In the genomic region with DNA sequence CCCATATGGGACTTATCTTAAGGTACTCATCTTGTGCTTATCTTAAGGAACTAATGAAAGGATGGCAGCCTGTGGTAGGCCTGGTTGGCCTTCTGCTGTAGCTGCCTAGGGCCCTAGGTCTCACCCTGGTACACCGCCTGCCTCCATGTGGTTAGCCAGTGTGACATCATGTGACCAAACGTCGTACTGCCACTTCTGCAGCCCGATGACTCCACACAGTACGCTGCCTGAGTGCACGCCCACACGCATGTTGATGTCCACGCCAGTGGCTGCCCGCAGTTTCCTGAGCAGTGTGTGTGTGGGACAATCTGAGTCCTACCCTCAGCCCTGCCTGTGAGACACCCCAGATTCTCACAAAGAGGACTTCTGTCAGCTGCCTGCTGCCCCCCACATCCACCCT, we compare ENCODE assay signal across 11 cellular contexts. TPM values are rescaled to one million over a fixed set of nuclear protein-coding genes. Genes with fewer than 3 reads are reported as not detected.
DNase-seq lines count a peak whose midpoint lies in the region; ATAC-seq and TF ChIP-seq lines count a peak whose summit lies in the region.
"Had no signal": no experiment of that assay in that cellular context is flagged by ENCODE, and none has a peak within 500 bp of the region (broad histone marks: within the 10 kb centered on the region; RNA-seq: fewer than 3 reads in every experiment).

No MANE protein-coding gene starts in this region.

- H3K36me3 Mint-ChIP-seq in CD8-positive, alpha-beta T cell: no peaks in the 10 kb centered on the region
- no peaks in the 10 kb centered on the region for H3K36me3 Mint-ChIP-seq in activated naive CD8-positive, alpha-beta T cell treated with anti-CD3 and anti-CD28 coated beads, Interleukin-2, amount 10 ng/mL, durations not matched to agents 7 days and 5 days

- intact Hi-C loops in CD8-positive, alpha-beta T cell (cut with DNase I, micrococcal nuclease): loop anchor here (10.0 kb wide), 1 partner anchor 345 kb away; no protein-coding TSS in a partner anchor

- H3K27ac Mint-ChIP-seq in CD8-positive, alpha-beta T cell: peak overlapping the region; percentile 84
- peak overlapping the region; percentile 50 for H3K27ac Mint-ChIP-seq in activated naive CD8-positive, alpha-beta T cell treated with anti-CD3 and anti-CD28 coated beads, Interleukin-2, amount 10 ng/mL, durations not matched to agents 7 days and 5 days

- peak; percentile 51 for ATAC-seq in CD8-positive, alpha-beta T cell
- ATAC-seq in activated naive CD8-positive, alpha-beta T cell treated with anti-CD3 and anti-CD28 coated beads, Interleukin-2, amount 10 ng/mL, durations not matched to agents 7 days and 5 days (ENCODE audit: low read depth): peak; percentile 9
- ATAC-seq in GM21423 (IDR thresholded peaks at IDR 0.05; ENCODE audit: unreplicated experiment): no peak
- ATAC-seq: PC-3 had no signal

- peaks cover 63% of the 10 kb centered on the region for H3K4me1 Mint-ChIP-seq in CD8-positive, alpha-beta T cell (ENCODE audit: low read depth)
- H3K4me1 Mint-ChIP-seq in activated naive CD8-positive, alpha-beta T cell treated with anti-CD3 and anti-CD28 coated beads, Interleukin-2, amount 10 ng/mL, durations not matched to agents 7 days and 5 days: peaks cover 52% of the 10 kb centered on the region

- peaks cover 61% of the 10 kb centered on the region for H3K4me1 ChIP-seq in CD8-positive, alpha-beta T cell (ENCODE audit: insufficient read depth, low read length)
- H3K4me1 ChIP-seq in SJCRH30: peaks cover 2% of the 10 kb centered on the region; the same call in 1 of the 2 replicates

- peak; percentile 46 to 82 (median 62) for DNase-seq in CD8-positive, alpha-beta T cell
- DNase-seq in UCSD-AML1 (lab: John Stamatoyannopoulos, UW; ENCODE audit: unreplicated experiment) (peak; percentile 79), pons (ENCODE audit: low spot score) (peak; percentile 58), SJCRH30 (no peak), NCI-H524 (lab: John Stamatoyannopoulos, UW) (no peak), NAMALWA (ENCODE audit: low spot score) (no peak)
- DNase-seq in activated naive CD8-positive, alpha-beta T cell treated with anti-CD3 and anti-CD28 coated beads, Interleukin-2, amount 10 ng/mL, durations not matched to agents 7 days and 5 days: peak; percentile 57
- DNase-seq: Caco-2, PC-3 had no signal

- no peak overlapping the region for H3K4me3 ChIP-seq in CD8-positive, alpha-beta T cell (ENCODE audit: low read depth, low read length)
- no peak overlapping the region for H3K4me3 ChIP-seq in SJCRH30
- H3K4me3 ChIP-seq: tibial artery had no signal

- H3K27me3 ChIP-seq in CD8-positive, alpha-beta T cell (ENCODE audit: insufficient read depth, low read length): peaks cover 7% of the 10 kb centered on the region
- H3K27me3 ChIP-seq in SJCRH30: peaks cover 16% of the 10 kb centered on the region

- no peak overlapping the region for H3K27ac ChIP-seq in CD8-positive, alpha-beta T cell (ENCODE audit: low read depth, low read length)
- no peak overlapping the region for H3K27ac ChIP-seq in SJCRH30
- H3K27ac ChIP-seq: tibial artery had no signal

- H3K27me3 Mint-ChIP-seq in CD8-positive, alpha-beta T cell (ENCODE audit: low read depth): peaks cover 21% of the 10 kb centered on the region
- peaks cover 24% of the 10 kb centered on the region for H3K27me3 Mint-ChIP-seq in activated naive CD8-positive, alpha-beta T cell treated with anti-CD3 and anti-CD28 coated beads, Interleukin-2, amount 10 ng/mL, durations not matched to agents 7 days and 5 days

- H3K9me3 ChIP-seq in CD8-positive, alpha-beta T cell (ENCODE audit: low read length): no peaks in the 10 kb centered on the region
- H3K9me3 ChIP-seq in SJCRH30 (replicated peaks): no peaks in the 10 kb centered on the region
- H3K9me3 ChIP-seq: Caco-2, tibial artery had no signal

- CTCF ChIA-PET in CD8-positive, alpha-beta T cell (lab: Charles Lee): interaction anchor here (0.6 to 23.5 kb wide), 6 partner anchors 10 to 102 kb away, joined by 3 to 442 read pairs (median 8); partner anchors contain the start of genes CBLN3, CIDEB, KHNYN and LTB4R

- no peaks in the 10 kb centered on the region for H3K9me3 Mint-ChIP-seq in CD8-positive, alpha-beta T cell
- no peaks in the 10 kb centered on the region for H3K9me3 Mint-ChIP-seq in activated naive CD8-positive, alpha-beta T cell treated with anti-CD3 and anti-CD28 coated beads, Interleukin-2, amount 10 ng/mL, durations not matched to agents 7 days and 5 days

- POLR2A ChIA-PET in CD8-positive, alpha-beta T cell (lab: Charles Lee): interaction anchor here (0.8 to 1.0 kb wide), 2 partner anchors 19 to 102 kb away, joined by 3 to 4 read pairs; partner anchors contain the start of gene LTB4R2
- POLR2A ChIA-PET in activated naive CD8-positive, alpha-beta T cell treated with anti-CD3 and anti-CD28 coated beads, Interleukin-2, amount 10 ng/mL, durations not matched to agents 7 days and 5 days (lab: Charles Lee): interaction anchor here (1.4 to 6.8 kb wide), 3 partner anchors 17 to 100 kb away, joined by 4 to 135 read pairs (median 7); partner anchors contain the start of genes CBLN3, KHNYN, LTB4R and LTB4R2

- H3K4me3 Mint-ChIP-seq in CD8-positive, alpha-beta T cell: no peak overlapping the region
- H3K4me3 Mint-ChIP-seq in activated naive CD8-positive, alpha-beta T cell treated with anti-CD3 and anti-CD28 coated beads, Interleukin-2, amount 10 ng/mL, durations not matched to agents 7 days and 5 days: no peak overlapping the region

- no peak for TF ChIP-seq CTCF in CD8-positive, alpha-beta T cell (IDR thresholded peaks at IDR 0.05)

- H3K36me3 ChIP-seq in CD8-positive, alpha-beta T cell (ENCODE audit: insufficient read depth, low read length): no peaks in the 10 kb centered on the region
- no peaks in the 10 kb centered on the region for H3K36me3 ChIP-seq in SJCRH30
- H3K36me3 ChIP-seq: tibial artery had no signal

RNA-seq across cellular contexts. Expression of gene ADCY4, which starts 5.1 kb away (rescaled TPM):
- 1 to 10 TPM; 5.2 to 7.9 TPM for total RNA-seq in CD8-positive, alpha-beta T cell
- 1 to 10 TPM; 4.4 to 6.3 TPM for total RNA-seq in activated naive CD8-positive, alpha-beta T cell treated with anti-CD3 and anti-CD28 coated beads, Interleukin-2, amount 10 ng/mL, durations not matched to agents 7 days and 5 days
- total RNA-seq in SJCRH30 (2014; rRNA removed; shearing (Covaris generic)): 0.03 TPM in 1 of 2 replicates, not detected in the other

RNA-seq across cellular contexts. Expression of gene RIPK3, which starts 10.1 kb away (rescaled TPM):
- total RNA-seq in CD8-positive, alpha-beta T cell: 10 to 100 TPM; 17.6 to 19.3 TPM
- 10 to 100 TPM; 41.1 to 43.7 TPM for total RNA-seq in activated naive CD8-positive, alpha-beta T cell treated with anti-CD3 and anti-CD28 coated beads, Interleukin-2, amount 10 ng/mL, durations not matched to agents 7 days and 5 days
- not detected in 2 replicates for total RNA-seq in SJCRH30 (2014; rRNA removed; shearing (Covaris generic))
- total RNA-seq: PC-3 had no signal

RNA-seq across cellular contexts. Expression of gene LTB4R, which starts 18.4 kb away (rescaled TPM):
- 10 to 100 TPM; 15.4 to 16.7 TPM for total RNA-seq in CD8-positive, alpha-beta T cell
- total RNA-seq in activated naive CD8-positive, alpha-beta T cell treated with anti-CD3 and anti-CD28 coated beads, Interleukin-2, amount 10 ng/mL, durations not matched to agents 7 days and 5 days: 10 to 100 TPM; 27.0 to 27.8 TPM
- 2.0 and 3.8 TPM in 2 replicates for total RNA-seq in SJCRH30 (2014; rRNA removed; shearing (Covaris generic))

RNA-seq across cellular contexts. Expression of gene LTB4R2, which starts 19.8 kb away (rescaled TPM):
- total RNA-seq in CD8-positive, alpha-beta T cell: 10 to 100 TPM; 18.9 to 21.5 TPM
- 10 to 100 TPM; 19.4 to 21.2 TPM for total RNA-seq in activated naive CD8-positive, alpha-beta T cell treated with anti-CD3 and anti-CD28 coated beads, Interleukin-2, amount 10 ng/mL, durations not matched to agents 7 days and 5 days
- 4.4 and 5.3 TPM in 2 replicates for total RNA-seq in SJCRH30 (2014; rRNA removed; shearing (Covaris generic))

RNA-seq across cellular contexts. Expression of gene CIDEB, which starts 22.0 kb away (rescaled TPM):
- total RNA-seq in CD8-positive, alpha-beta T cell: 10 to 100 TPM; 11.8 to 13.4 TPM
- 10 to 100 TPM; 33.7 to 34.8 TPM for total RNA-seq in activated naive CD8-positive, alpha-beta T cell treated with anti-CD3 and anti-CD28 coated beads, Interleukin-2, amount 10 ng/mL, durations not matched to agents 7 days and 5 days
- total RNA-seq in SJCRH30 (2014; rRNA removed; shearing (Covaris generic)): 0.08 and 0.20 TPM in 2 replicates
- total RNA-seq: PC-3 had no signal

Comparison
In these comparisons a context has a peak if more than half of its experiments do, and no peak if none do; other contexts are left out.
1. DNase-seq: peak in CD8-positive, alpha-beta T cell (7 of 7), UCSD-AML1 (single experiment), activated naive CD8-positive, alpha-beta T cell treated with anti-CD3 and anti-CD28 coated beads, Interleukin-2, amount 10 ng/mL, durations not matched to agents 7 days and 5 days (single experiment) and pons (single experiment); none in SJCRH30 (0 of 2), NCI-H524 (0 of 2) and NAMALWA (single experiment).
2. RNA of gene RIPK3, which starts 10.1 kb away (total RNA-seq): 41.1 to 43.7 TPM in activated naive CD8-positive, alpha-beta T cell treated with anti-CD3 and anti-CD28 coated beads, Interleukin-2, amount 10 ng/mL, durations not matched to agents 7 days and 5 days and 17.6 to 19.3 TPM in CD8-positive, alpha-beta T cell; not detected in SJCRH30; every median in the first group is over 10 times any median in the second.